In genomic region chr2:19146867-19147266, GRCh38 we compare ENCODE assay signal across 9 cellular contexts.
"Had no signal": no experiment of that assay in that cellular context is flagged by ENCODE, and none has a peak within 500 bp of the region (broad histone marks: within the 10 kb centered on the region; RNA-seq: fewer than 3 reads in every experiment).

No MANE protein-coding gene starts in this region.

- FAIRE-seq: K562 had no signal

- H3K4me3 Mint-ChIP-seq: HFFc6 had no signal

- ATAC-seq: HCT116, K562 had no signal

- H3K27ac Mint-ChIP-seq: HFFc6 had no signal

- H2AFZ ChIP-seq: GM23248 had no signal

- H3K36me3 ChIP-seq: HAP-1 had no signal

- H3K9me3 ChIP-seq: HAP-1 had no signal

- H3K4me1 ChIP-seq: HAP-1 had no signal

- DNase-seq: GM23248, GOT3, H7, HFFc6, IMR-90 had no signal

- H3K4me3 ChIP-seq: GM23248, HAP-1, K562 had no signal

- H3K9ac ChIP-seq: GM23248 had no signal

- H3K27ac ChIP-seq: GM23248, HL-60 had no signal
